ENCODE assay signal across 8 cellular contexts in genomic region chr1:118335372-118335771, GRCh38.
DNase-seq lines count a peak whose midpoint lies in the region; ATAC-seq and TF ChIP-seq lines count a peak whose summit lies in the region.

No MANE protein-coding gene starts in this region.

- ATAC-seq in GM21390 (IDR thresholded peaks at IDR 0.05; ENCODE audit: unreplicated experiment) = peak; percentile 97
- peak; percentile 97 for ATAC-seq in HG03432 (IDR thresholded peaks at IDR 0.05; ENCODE audit: unreplicated experiment)

- H3K27me3 ChIP-seq in GM06990 (replicated peaks; ENCODE audit: control insufficient read depth, insufficient read depth, low read length) = no peaks in the 10 kb centered on the region; the same call in 1 of the 2 replicates

- TF ChIP-seq CTCF in GM06990 (IDR thresholded peaks at IDR 0.05; ENCODE audit: insufficient read depth, low read length, poor library complexity, severe bottlenecking) (no peak), choroid plexus epithelial cell (conservative IDR thresholded peaks at IDR 0.05; ENCODE audit: low read depth, low read length) (no peak)

- no peak overlapping the region for H3K4me3 ChIP-seq in GM06990 (replicated peaks; ENCODE audit: low read depth, low read length)
- no peak overlapping the region for H3K4me3 ChIP-seq in choroid plexus epithelial cell (ENCODE audit: low read depth, low read length)

- in situ Hi-C loops in G401 (cut with HindIII; ENCODE audit: low sequenced_read_pairs) = no loop called here

- DNase-seq in GM06990 (ENCODE audit: extremely low read depth, insufficient read length) (peak; percentile 13), choroid plexus epithelial cell (ENCODE audit: low read depth) (peak; percentile 62), G401 (ENCODE audit: low spot score) (no peak), globus pallidus (ENCODE audit: low spot score) (no peak), NOMO-1 treated with DMSO at 0.1 percent for 48 hours (lab: John Stamatoyannopoulos, UW; ENCODE audit: unreplicated experiment) (no peak), head of caudate nucleus (no peak)

- H3K36me3 ChIP-seq in GM06990 (ENCODE audit: control insufficient read depth, insufficient read depth, low read length) = no peaks in the 10 kb centered on the region

- intact Hi-C loops in head of caudate nucleus (cut with DNase I) = no loop called here

Comparison
In these comparisons a context has a peak if more than half of its experiments do, and no peak if none do; other contexts are left out.
1. DNase-seq: peak in GM06990 (single experiment) and choroid plexus epithelial cell (single experiment); none in G401 (single experiment), globus pallidus (single experiment), NOMO-1 treated with DMSO at 0.1 percent for 48 hours (single experiment) and head of caudate nucleus (0 of 42).